ENCODE assay signal across 25 cellular contexts in the genomic region with DNA sequence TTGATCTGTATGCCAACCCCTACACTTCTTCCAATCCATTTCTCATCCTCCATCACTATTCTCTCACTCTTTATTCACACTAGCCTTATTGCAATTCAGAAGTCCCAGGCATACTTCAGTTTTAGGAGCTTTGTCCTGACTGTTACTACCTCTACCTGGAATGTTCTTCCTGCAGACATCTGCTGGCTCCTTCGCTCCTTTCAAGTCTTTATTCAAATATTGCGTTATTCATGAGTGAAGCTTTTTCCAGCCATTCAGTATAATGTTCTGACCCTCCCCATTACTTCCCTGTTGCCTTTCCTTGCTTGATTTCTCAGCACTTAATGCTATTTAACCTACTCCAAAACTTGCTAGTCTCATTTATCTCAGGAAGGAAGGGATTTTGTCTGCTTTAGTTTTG. TPM values are rescaled to one million over a fixed set of nuclear protein-coding genes. Genes with fewer than 3 reads are reported as not detected.
DNase-seq lines count a peak whose midpoint lies in the region; ATAC-seq and TF ChIP-seq lines count a peak whose summit lies in the region.
"Had no signal": no experiment of that assay in that cellular context is flagged by ENCODE, and none has a peak within 500 bp of the region (broad histone marks: within the 10 kb centered on the region; RNA-seq: fewer than 3 reads in every experiment).

No MANE protein-coding gene starts in this region.

- H3K36me3 Mint-ChIP-seq in activated T-cell treated with anti-CD3 and anti-CD28 coated beads, Interleukin-2, amount 50 U/mL, for 4 hours (ENCODE audit: insufficient read depth) = peaks cover 2% of the 10 kb centered on the region
- H3K36me3 Mint-ChIP-seq in T-helper 17 cell (ENCODE audit: low read depth) = peaks cover 4% of the 10 kb centered on the region
- no peaks in the 10 kb centered on the region for H3K36me3 Mint-ChIP-seq in immature natural killer cell
- H3K36me3 Mint-ChIP-seq in progenitor cell of endocrine pancreas (ENCODE audit: insufficient read depth) = peaks cover 10% of the 10 kb centered on the region

- no peak for ATAC-seq in activated T-cell treated with anti-CD3 and anti-CD28 coated beads, Interleukin-2, amount 50 U/mL, for 4 hours
- no peak for ATAC-seq in T-helper 17 cell
- ATAC-seq in HG02938 (IDR thresholded peaks at IDR 0.05; ENCODE audit: unreplicated experiment) = no peak

- H3K9me3 Mint-ChIP-seq in activated T-cell treated with anti-CD3 and anti-CD28 coated beads, Interleukin-2, amount 50 U/mL, for 4 hours = no peaks in the 10 kb centered on the region
- H3K9me3 Mint-ChIP-seq in immature natural killer cell (no peaks in the 10 kb centered on the region), progenitor cell of endocrine pancreas (ENCODE audit: low read depth) (peaks cover 3% of the 10 kb centered on the region)
- H3K9me3 Mint-ChIP-seq: activated CD4-positive, alpha-beta T cell treated with anti-CD3 and anti-CD28 coated beads, Interleukin-2, amount 10 ng/mL, durations not matched to agents 7 days and 5 days; activated naive CD4-positive, alpha-beta T cell treated with anti-CD3 and anti-CD28 coated beads, Interleukin-2, amount 10 ng/mL, durations not matched to agents 7 days and 5 days; brain; IgD-negative memory B cell had no signal

- peak overlapping the region; percentile 21 for H3K27ac Mint-ChIP-seq in T-helper 17 cell
- peak overlapping the region in 5 of 6 donors; percentile 4 to 33 (median 9) for H3K27ac Mint-ChIP-seq in immature natural killer cell
- H3K27ac Mint-ChIP-seq in progenitor cell of endocrine pancreas = peak overlapping the region; percentile 8
- H3K27ac Mint-ChIP-seq: activated CD4-positive, alpha-beta T cell treated with anti-CD3 and anti-CD28 coated beads, Interleukin-2, amount 10 ng/mL, durations not matched to agents 7 days and 5 days; activated naive CD4-positive, alpha-beta T cell treated with anti-CD3 and anti-CD28 coated beads, Interleukin-2, amount 10 ng/mL, durations not matched to agents 7 days and 5 days; IgD-negative memory B cell had no signal

- TF ChIP-seq CTCF in progenitor cell of endocrine pancreas (IDR thresholded peaks at IDR 0.05; ENCODE audit: unreplicated experiment) = no peak

- H3K27me3 Mint-ChIP-seq in activated T-cell treated with anti-CD3 and anti-CD28 coated beads, Interleukin-2, amount 50 U/mL, for 4 hours (ENCODE audit: low read depth) = no peaks in the 10 kb centered on the region
- no peaks in the 10 kb centered on the region for H3K27me3 Mint-ChIP-seq in T-helper 17 cell
- H3K27me3 Mint-ChIP-seq in immature natural killer cell (ENCODE audit: low read depth in 3 of 3) = peaks cover 2 to 3% (median 2%) of the 10 kb centered on the region in 3 donors
- H3K27me3 Mint-ChIP-seq in progenitor cell of endocrine pancreas = no peaks in the 10 kb centered on the region
- H3K27me3 Mint-ChIP-seq: activated CD4-positive, alpha-beta T cell treated with anti-CD3 and anti-CD28 coated beads, Interleukin-2, amount 10 ng/mL, durations not matched to agents 7 days and 5 days; activated naive CD4-positive, alpha-beta T cell treated with anti-CD3 and anti-CD28 coated beads, Interleukin-2, amount 10 ng/mL, durations not matched to agents 7 days and 5 days; brain; IgD-negative memory B cell had no signal

- H3K4me1 Mint-ChIP-seq in activated T-cell treated with anti-CD3 and anti-CD28 coated beads, Interleukin-2, amount 50 U/mL, for 4 hours (ENCODE audit: low read depth) = peaks cover 59% of the 10 kb centered on the region
- H3K4me1 Mint-ChIP-seq in T-helper 17 cell (peaks cover 48% of the 10 kb centered on the region), immature natural killer cell (peaks cover 73 to 86% of the 10 kb centered on the region in 2 donors), progenitor cell of endocrine pancreas (ENCODE audit: low read depth) (peaks cover 15% of the 10 kb centered on the region)

- DNase-seq in activated T-cell treated with anti-CD3 and anti-CD28 coated beads, Interleukin-2, amount 50 U/mL, for 4 hours = no peak
- DNase-seq in activated T-cell treated with anti-CD3 and anti-CD28 coated beads, Interleukin-2, amount 50 U/mL, for 1 hour = no peak
- DNase-seq in T-helper 17 cell (no peak), immature natural killer cell (no peak), progenitor cell of endocrine pancreas (ENCODE audit: low spot score, unreplicated experiment) (no peak), MV-4-11 (lab: John Stamatoyannopoulos, UW) (no peak)
- DNase-seq in activated CD4-positive, CD25-positive, alpha-beta regulatory T cell treated with anti-CD3 and anti-CD28 coated beads, Interleukin-2, amount 50 U/mL, for 72 hours = no peak
- DNase-seq: 8988T; activated CD4-positive, alpha-beta T cell treated with anti-CD3 and anti-CD28 coated beads, Interleukin-2, amount 10 ng/mL, durations not matched to agents 7 days and 5 days; activated CD8-positive, alpha-beta memory T cell treated with anti-CD3 and anti-CD28 coated beads, Interleukin-2, amount 50 U/mL, for 48 hours; activated naive CD4-positive, alpha-beta T cell treated with anti-CD3 and anti-CD28 coated beads, Interleukin-2, amount 10 ng/mL, durations not matched to agents 7 days and 5 days; C1 segment of cervical spinal cord; DMS79 treated with DMSO at 0.1 percent for 48 hours; dorsolateral prefrontal cortex; glutamatergic neuron; midbrain; NCI-H1930; NCI-H510A treated with DMSO at 0.1 percent for 48 hours; stimulated activated naive CD4-positive, alpha-beta T cell treated with Interleukin-2 at 50 U/mL for 16 hours; T1000 had no signal

- no peaks in the 10 kb centered on the region for H3K9me3 ChIP-seq in T-helper 17 cell (ENCODE audit: control insufficient read depth, low read length, poor library complexity, severe bottlenecking)
- H3K9me3 ChIP-seq: right atrium auricular region, SJSA1 had no signal

- H3K4me3 Mint-ChIP-seq in activated T-cell treated with anti-CD3 and anti-CD28 coated beads, Interleukin-2, amount 50 U/mL, for 4 hours = peak overlapping the region; percentile 3
- peak overlapping the region; percentile 81 for H3K4me3 Mint-ChIP-seq in T-helper 17 cell
- peak overlapping the region in 1 of 5 donors; percentile 40 for H3K4me3 Mint-ChIP-seq in immature natural killer cell
- no peak overlapping the region for H3K4me3 Mint-ChIP-seq in progenitor cell of endocrine pancreas (ENCODE audit: low read depth)
- H3K4me3 Mint-ChIP-seq: activated CD4-positive, alpha-beta T cell treated with anti-CD3 and anti-CD28 coated beads, Interleukin-2, amount 10 ng/mL, durations not matched to agents 7 days and 5 days; activated naive CD4-positive, alpha-beta T cell treated with anti-CD3 and anti-CD28 coated beads, Interleukin-2, amount 10 ng/mL, durations not matched to agents 7 days and 5 days had no signal

RNA-seq across cellular contexts. Expression of gene ATP11B, which starts 9.1 kb away (rescaled TPM):
- 10 to 100 TPM; 43.5 to 57.1 (median 50.0) TPM for total RNA-seq in activated T-cell treated with anti-CD3 and anti-CD28 coated beads, Interleukin-2, amount 50 U/mL, for 4 hours
- total RNA-seq in T-helper 17 cell = 100 to 1,000 TPM; 121 to 145 TPM
- polyA plus RNA-seq in immature natural killer cell = 10 to 100 TPM; 21.8 to 85.1 (median 39.5) TPM
- 119 and 127 TPM in 2 replicates for total RNA-seq in progenitor cell of endocrine pancreas
